9 cellular contexts compared by ENCODE assay signal in the genomic region with DNA sequence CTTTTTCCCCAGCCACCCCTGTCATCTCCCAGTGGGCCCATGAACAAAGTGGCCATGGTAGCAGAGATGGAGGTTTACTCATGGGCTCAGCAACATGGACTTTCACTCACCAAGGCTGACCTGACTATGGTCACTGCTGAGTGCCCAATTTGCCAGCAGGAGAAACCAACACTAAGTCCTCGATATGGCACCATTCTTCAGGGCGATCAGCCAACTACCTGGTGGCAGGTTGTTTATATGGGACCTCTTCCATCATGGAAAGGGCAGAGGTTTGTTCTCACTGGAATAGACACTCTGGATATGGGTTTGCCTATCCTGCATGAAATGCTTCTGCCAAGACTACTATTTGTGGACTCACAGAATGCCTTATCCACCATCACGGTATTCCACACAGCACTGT.
"Had no signal": no experiment of that assay in that cellular context is flagged by ENCODE, and none has a peak within 500 bp of the region (broad histone marks: within the 10 kb centered on the region; RNA-seq: fewer than 3 reads in every experiment).

No MANE protein-coding gene starts in this region.

- H3K9me3 ChIP-seq: HAP-1 had no signal

- DNase-seq: GM23248, GOT3, H7, HFFc6, IMR-90 had no signal

- H3K27ac Mint-ChIP-seq: HFFc6 had no signal

- H3K9ac ChIP-seq: GM23248 had no signal

- H3K36me3 ChIP-seq: HAP-1 had no signal

- H3K4me3 ChIP-seq: GM23248, HAP-1, K562 had no signal

- ATAC-seq: HCT116, K562 had no signal

- H3K4me1 ChIP-seq: HAP-1 had no signal

- H3K4me3 Mint-ChIP-seq: HFFc6 had no signal

- H3K27ac ChIP-seq: GM23248, HL-60 had no signal

- H2AFZ ChIP-seq: GM23248 had no signal
